ENCODE assay signal across 8 cellular contexts in the genomic region with DNA sequence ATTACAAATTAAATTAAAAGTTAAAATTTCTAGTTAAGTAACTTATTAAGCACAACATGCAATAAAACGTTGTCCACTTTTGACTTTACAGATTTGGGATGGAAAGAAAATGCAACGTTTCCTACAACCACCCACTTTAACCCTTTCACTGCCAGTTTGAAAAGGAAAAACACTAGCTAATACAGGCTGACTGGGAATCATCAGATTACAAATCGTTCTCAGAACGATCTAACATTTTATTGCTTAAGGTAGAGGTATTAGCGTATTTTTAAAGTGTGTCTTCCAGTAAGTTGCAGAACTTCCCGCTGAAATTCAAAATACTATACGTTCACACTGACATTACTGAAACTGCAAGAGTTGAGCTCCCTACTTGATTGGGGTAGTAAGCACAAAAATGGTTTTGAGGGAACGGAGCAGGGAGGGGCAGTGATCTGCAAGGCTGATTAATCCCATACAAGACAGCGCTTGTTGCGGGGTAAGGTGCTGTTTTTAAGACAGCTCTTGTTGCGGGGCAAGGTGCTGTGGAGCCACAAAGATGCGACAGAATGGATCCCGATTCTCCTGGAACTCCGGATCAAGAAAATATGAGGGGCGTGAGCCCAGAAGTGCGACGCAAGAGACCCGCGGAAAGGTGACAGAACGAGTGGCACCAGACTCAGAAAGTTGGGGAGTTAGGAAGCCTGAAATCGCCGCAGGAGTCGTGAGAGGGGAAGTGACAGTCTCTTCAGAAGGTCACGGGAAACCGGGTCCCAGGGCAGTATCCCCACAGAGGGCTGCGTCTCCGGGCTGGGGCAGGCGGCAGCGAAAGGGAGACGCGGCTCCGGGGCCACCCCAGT. TPM values are rescaled to one million over a fixed set of nuclear protein-coding genes. Genes with fewer than 3 reads are reported as not detected.
DNase-seq lines count a peak whose midpoint lies in the region; ATAC-seq and TF ChIP-seq lines count a peak whose summit lies in the region.

No MANE protein-coding gene starts in this region.

- peak; percentile 40 for ATAC-seq in GM18498 (IDR thresholded peaks at IDR 0.05; ENCODE audit: unreplicated experiment)
- peak; percentile 21 for ATAC-seq in HG02938 (IDR thresholded peaks at IDR 0.05; ENCODE audit: unreplicated experiment)

- H3K4me3 ChIP-seq in AG10803 (ENCODE audit: low read length) = peak overlapping the region; percentile 99
- H3K4me3 ChIP-seq in ascending aorta = peak overlapping the region; percentile 76 to 90
- peak overlapping the region; percentile 97 for H3K4me3 ChIP-seq in iPS-11a (ENCODE audit: low read depth, low read length)
- H3K4me3 ChIP-seq in skeletal muscle satellite cell (ENCODE audit: low read length) = peak overlapping the region; percentile 90

- peak; percentile 27 for DNase-seq in AG10803 (ENCODE audit: low read depth)
- peak; percentile 29 for DNase-seq in NCI-H345 (lab: John Stamatoyannopoulos, UW)
- peak in 1 of 2 donors; percentile 64 for DNase-seq in ascending aorta (ENCODE audit: low spot score in 2 of 2)
- no peak for DNase-seq in retina

- no peaks in the 10 kb centered on the region for H3K36me3 ChIP-seq in ascending aorta
- H3K36me3 ChIP-seq in skeletal muscle satellite cell (ENCODE audit: insufficient read depth, low read length) = no peaks in the 10 kb centered on the region

- TF ChIP-seq CTCF in AG10803 (conservative IDR thresholded peaks at IDR 0.05; ENCODE audit: low read length) = no peak
- no peak for TF ChIP-seq CTCF in ascending aorta (IDR thresholded peaks at IDR 0.05)

- peak overlapping the region; percentile 89 for H3K4me2 ChIP-seq in skeletal muscle satellite cell (ENCODE audit: low read length)

- no peaks in the 10 kb centered on the region for H3K9me3 ChIP-seq in ascending aorta
- no peaks in the 10 kb centered on the region for H3K9me3 ChIP-seq in skeletal muscle satellite cell (replicated peaks; ENCODE audit: low read length)

- H3K4me1 ChIP-seq in ascending aorta = peaks cover 2 to 18% of the 10 kb centered on the region in 2 donors
- peaks cover 22% of the 10 kb centered on the region for H3K4me1 ChIP-seq in skeletal muscle satellite cell (ENCODE audit: control insufficient read depth, insufficient read depth, low read length)

- H3K27me3 ChIP-seq in ascending aorta = no peaks in the 10 kb centered on the region
- no peaks in the 10 kb centered on the region for H3K27me3 ChIP-seq in skeletal muscle satellite cell (ENCODE audit: control insufficient read depth, insufficient read depth, low read length)

- peak overlapping the region; percentile 94 for H3K9ac ChIP-seq in skeletal muscle satellite cell (ENCODE audit: low read depth, low read length)

- intact Hi-C loops in ascending aorta (cut with DNase I) = loop anchor here (1.0 to 2.0 kb wide), 5 partner anchors 31 to 365 kb away; a partner anchor contains a TSS

- H3K27ac ChIP-seq in ascending aorta = peak overlapping the region; percentile 95 to 96

RNA-seq across cellular contexts. Expression of a gene that starts 0.6 kb away (rescaled TPM):
- 49.5 TPM for total RNA-seq in ascending aorta
- 116 and 137 TPM in 2 replicates for total RNA-seq in skeletal muscle satellite cell (2012; rRNA removed)

RNA-seq across cellular contexts. Expression of a gene that starts 0.9 kb away (rescaled TPM):
- 93.4 TPM for total RNA-seq in ascending aorta
- total RNA-seq in skeletal muscle satellite cell (2012; rRNA removed) = 91.1 and 92.3 TPM in 2 replicates
